ENCODE assay signal across 15 cellular contexts in the genomic region with DNA sequence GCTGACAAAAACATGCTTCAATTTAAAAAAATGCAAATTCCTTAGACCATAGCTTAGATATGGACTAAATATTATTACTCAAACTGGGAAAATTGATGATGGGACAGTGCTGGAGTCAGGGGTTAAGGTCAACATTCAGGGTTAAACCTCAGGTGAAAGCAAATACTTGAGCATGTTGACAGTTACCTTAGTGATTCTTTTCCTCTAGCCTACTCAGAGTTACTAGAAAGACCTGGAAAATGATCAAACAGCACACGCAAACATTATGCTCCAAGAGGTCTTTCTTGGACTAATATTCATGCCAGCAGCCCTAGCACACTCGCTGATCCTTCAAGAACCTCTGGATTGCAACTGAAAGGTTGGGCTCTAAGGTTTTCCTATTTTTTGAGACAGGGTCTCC. TPM values are rescaled to one million over a fixed set of nuclear protein-coding genes. Genes with fewer than 3 reads are reported as not detected.
DNase-seq lines count a peak whose midpoint lies in the region; ATAC-seq, FAIRE-seq and TF ChIP-seq lines count a peak whose summit lies in the region.
"Had no signal": no experiment of that assay in that cellular context is flagged by ENCODE, and none has a peak within 500 bp of the region (broad histone marks: within the 10 kb centered on the region; RNA-seq: fewer than 3 reads in every experiment).

No MANE protein-coding gene starts in this region.

- H2AFZ ChIP-seq in HepG2 (ENCODE audit: low read length), result no peak overlapping the region

- 17% methylated on average over 2 of the region's 2 CpGs for WGBS in HepG2 (ENCODE audit: low lambda C conversion rate)
- WGBS in right lobe of liver (ENCODE audit: insufficient coverage, low coverage, low lambda C conversion rate, missing lambda C conversion rate), result 40% methylated on average over 2 of the region's 2 CpGs
- 74% methylated on average over 2 of the region's 2 CpGs for WGBS in right cardiac atrium

- H3K36me3 ChIP-seq in HepG2 (replicated peaks in 1 of 2; ENCODE audit: control insufficient read depth in 1 of 2, insufficient read depth in 2 of 2, low read length in 2 of 2) (no peaks in the 10 kb centered on the region), right lobe of liver (no peaks in the 10 kb centered on the region), gastrocnemius medialis (no peaks in the 10 kb centered on the region)

- H3K4me2 ChIP-seq in HepG2 (ENCODE audit: low read depth, low read length), result no peak overlapping the region

- H3K4me3 ChIP-seq in HepG2 (replicated peaks in 1 of 3; ENCODE audit: insufficient read depth in 1 of 3, low read depth in 2 of 3, low read length in 3 of 3), result no peak overlapping the region
- no peak overlapping the region for H3K4me3 ChIP-seq in right lobe of liver
- H3K4me3 ChIP-seq in right cardiac atrium (ENCODE audit: low read length), result no peak overlapping the region
- H3K4me3 ChIP-seq in gastrocnemius medialis, result no peak overlapping the region

- DNase-seq in HepG2 (ENCODE audit: low spot score) (peak; percentile 16), right lobe of liver (no peak), right cardiac atrium (no peak), gastrocnemius medialis (no peak), NCI-H774 (lab: John Stamatoyannopoulos, UW) (no peak), hippocampal formation (lab: John Stamatoyannopoulos, UW) (no peak)
- DNase-seq: activated CD8-positive, alpha-beta T cell treated with anti-CD3 and anti-CD28 coated beads for 36 hours; cortex of kidney; GDM1; NCI-H187; NCI-H526; PC-3 had no signal

- no peak overlapping the region for H3K9ac ChIP-seq in HepG2 (ENCODE audit: insufficient read depth, low read depth, low read length)

- H3K27me3 ChIP-seq in HepG2 (ENCODE audit: control insufficient read depth in 1 of 2, insufficient read depth in 2 of 2, low read length in 2 of 2) (peaks cover 0 to 1% of the 10 kb centered on the region in 2 experiments; a peak in 1 of 5 replicates), right lobe of liver (no peaks in the 10 kb centered on the region), right cardiac atrium (ENCODE audit: control insufficient read depth, insufficient read depth) (no peaks in the 10 kb centered on the region), gastrocnemius medialis (no peaks in the 10 kb centered on the region)

- H3K27ac ChIP-seq in HepG2 (ENCODE audit: extremely low read length, insufficient read depth, low read length) (no peak overlapping the region), right lobe of liver (peak overlapping the region in 1 of 3 donors; percentile 8), right cardiac atrium (ENCODE audit: low read length) (peak overlapping the region; percentile 38), gastrocnemius medialis (peak overlapping the region; percentile 14 to 75 (median 71))

- no peaks in the 10 kb centered on the region for H3K9me3 ChIP-seq in HepG2 (ENCODE audit: low read length)
- no peaks in the 10 kb centered on the region for H3K9me3 ChIP-seq in right lobe of liver
- H3K9me3 ChIP-seq in right cardiac atrium (ENCODE audit: control insufficient read depth, low read length), result no peaks in the 10 kb centered on the region
- no peaks in the 10 kb centered on the region for H3K9me3 ChIP-seq in gastrocnemius medialis

- no peaks in the 10 kb centered on the region for H4K20me1 ChIP-seq in HepG2 (ENCODE audit: insufficient read depth, low read length)

- no TSS peak for BruUV-seq in HepG2 (replicated peaks; lab: Mats Ljungman, UMichigan)

- TF ChIP-seq POLR2A in HepG2 (IDR thresholded peaks at IDR 0.05; ENCODE audit: insufficient read depth in 1 of 2, low read depth in 2 of 2, low read length in 2 of 2), result no peak
- TF ChIP-seq POLR2A in right lobe of liver (IDR thresholded peaks at IDR 0.05), result no peak
- TF ChIP-seq POLR2A in gastrocnemius medialis (IDR thresholded peaks at IDR 0.05), result no peak

- no peak for FAIRE-seq in HepG2 (lab: Jason Lieb, UNC)

- in situ Hi-C loops in HepG2 (cut with HindIII; ENCODE audit: extremely low pct_ligation_motif_present, low pct_unique_long_range_greater_than_20kb), result no loop called here
- in situ Hi-C loops in gastrocnemius medialis (cut with MboI; ENCODE audit: low sequenced_read_pairs in 4 of 4), result no loop called here

- ATAC-seq in HepG2 (no peak), right lobe of liver (no peak), right cardiac atrium (no peak), gastrocnemius medialis (no peak), GM21367 (IDR thresholded peaks at IDR 0.05; ENCODE audit: unreplicated experiment) (no peak), GM18870 (IDR thresholded peaks at IDR 0.05; ENCODE audit: unreplicated experiment) (no peak)
- ATAC-seq: activated CD8-positive, alpha-beta T cell treated with anti-CD3 and anti-CD28 coated beads for 36 hours; PC-3 had no signal

- POLR2A ChIA-PET in HepG2 (lab: Yijun Ruan, JAX), result interaction anchor here (1.2 to 1.4 kb wide), 2 partner anchors 18 to 21 kb away, joined by 4 to 7 read pairs; no protein-coding TSS in a partner anchor

- intact Hi-C loops in HepG2 (cut with micrococcal nuclease; ENCODE audit: unreplicated experiment), result no loop called here
- intact Hi-C loops in right lobe of liver (cut with DNase I), result no loop called here
- intact Hi-C loops in right cardiac atrium (cut with DNase I), result no loop called here
- intact Hi-C loops in gastrocnemius medialis (cut with DNase I; ENCODE audit: low total_unique reads), result no loop called here

- H3K79me2 ChIP-seq in HepG2 (ENCODE audit: insufficient read depth, low read length), result no peaks in the 10 kb centered on the region

- H3K4me1 ChIP-seq in HepG2 (ENCODE audit: insufficient read depth, low read length), result peaks cover 38% of the 10 kb centered on the region
- H3K4me1 ChIP-seq in right lobe of liver, result no peaks in the 10 kb centered on the region
- peaks cover 26% of the 10 kb centered on the region for H3K4me1 ChIP-seq in right cardiac atrium (ENCODE audit: control insufficient read depth, insufficient read depth, low read length)
- peaks cover 8 to 25% of the 10 kb centered on the region in 2 donors for H3K4me1 ChIP-seq in gastrocnemius medialis

- TF ChIP-seq CTCF in HepG2 (CRISPR knock-in tag; IDR thresholded peaks at IDR 0.05) (no peak), right lobe of liver (IDR thresholded peaks at IDR 0.05) (no peak), gastrocnemius medialis (IDR thresholded peaks at IDR 0.05 in 4 of 5, conservative IDR thresholded peaks at IDR 0.05 in 1 of 5) (no peak)

- TF ChIP-seq RAD21 in HepG2 (CRISPR knock-in tag; IDR thresholded peaks at IDR 0.05), result no peak

- TF ChIP-seq EP300 in HepG2 (IDR thresholded peaks at IDR 0.05; ENCODE audit: low read depth in 2 of 2, low read length in 2 of 2), result no peak
- TF ChIP-seq EP300 in HepG2 (CRISPR knock-in tag; IDR thresholded peaks at IDR 0.05; ENCODE audit: borderline replicate concordance), result no peak

- CTCF ChIA-PET in HepG2 (lab: Yijun Ruan, JAX; ENCODE audit: low intra/inter-chr PET ratio, low total read pairs), result no interaction called here

RNA-seq across cellular contexts. Expression of a gene that starts 10.8 kb away (rescaled TPM):
- total RNA-seq in HepG2 (2016; rRNA removed; fragmentation: Illumina TruSeq; extraction: Trizol), result 0.32 and 1.1 TPM in 2 replicates
- total RNA-seq in HepG2 (2016; cell fraction: cytosol; rRNA removed; fragmentation: Illumina TruSeq; extraction: Trizol; ENCODE audit: low read depth), result 0.30 TPM in 1 of 2 replicates, not detected in the other
- 0.46 and 0.52 TPM in 2 replicates for total RNA-seq in HepG2 (2016; cell fraction: insoluble cytoplasmic fraction; rRNA removed; fragmentation: Illumina TruSeq; extraction: Trizol)
- not detected in 2 replicates for total RNA-seq in HepG2 (2016; cell fraction: membrane; rRNA removed; fragmentation: Illumina TruSeq; extraction: Trizol)
- total RNA-seq in HepG2 (2016; cell fraction: nucleus; rRNA removed; fragmentation: Illumina TruSeq; extraction: Trizol), result 0.93 and 0.94 TPM in 2 replicates
- 1.3 and 1.6 TPM in 2 replicates for polyA plus RNA-seq in HepG2 (2011; rRNA removed)
- polyA plus RNA-seq in HepG2 (2011; cell fraction: cytosol; rRNA removed), result 0.96 and 1.2 TPM in 2 replicates
- polyA plus RNA-seq in HepG2 (2011; cell fraction: nucleus; rRNA removed), result 0.83 and 1.3 TPM in 2 replicates
- 0.36 and 0.42 TPM in 2 replicates for polyA plus RNA-seq in HepG2 (2012)
- 0.14 and 0.24 TPM in 2 replicates for polyA plus RNA-seq in HepG2 (2016; cell fraction: cytosol; fragmentation: Illumina TruSeq; extraction: Trizol; ENCODE audit: low read depth)
- polyA plus RNA-seq in HepG2 (2016; cell fraction: insoluble cytoplasmic fraction; fragmentation: Illumina TruSeq; extraction: Trizol; ENCODE audit: low read depth), result 0.52 and 0.59 TPM in 2 replicates
- polyA plus RNA-seq in HepG2 (2016; cell fraction: membrane; fragmentation: Illumina TruSeq; extraction: Trizol; ENCODE audit: low read depth), result 0.27 and 0.38 TPM in 2 replicates
- 1.6 and 1.9 TPM in 2 replicates for polyA plus RNA-seq in HepG2 (2016; cell fraction: nucleus; fragmentation: Illumina TruSeq; extraction: Trizol; ENCODE audit: insufficient read depth, low read depth)
- polyA minus RNA-seq in HepG2 (2011; rRNA and poly(A)+ RNA removed; ENCODE audit: low replicate concordance), result 0.62 and 1.8 TPM in 2 replicates
- polyA minus RNA-seq in HepG2 (2011; cell fraction: cytosol; rRNA and poly(A)+ RNA removed), result 0.53 and 1.3 TPM in 2 replicates
- not detected in 2 replicates for polyA minus RNA-seq in HepG2 (2011; cell fraction: nucleus; rRNA and poly(A)+ RNA removed)
- 100 to 1,000 TPM in 5 of 6 experiments, 10 to 100 TPM in 1; 46.2 to 347 (median 163) TPM for total RNA-seq in right lobe of liver
- total RNA-seq in right cardiac atrium, result 100 to 1,000 TPM; 813 to 983 (median 905) TPM
- polyA plus RNA-seq in right cardiac atrium, result 809 TPM
- total RNA-seq in gastrocnemius medialis, result 100 to 1,000 TPM; 117 to 241 (median 152) TPM
- total RNA-seq: activated CD8-positive, alpha-beta T cell treated with anti-CD3 and anti-CD28 coated beads for 36 hours; activated T-helper 2 cell treated with anti-CD3 and anti-CD28 coated beads, Interferon-gamma antibody, Interleukin-2, Interleukin-4, amounts not matched to agents 10 μg/mL and 5 μg/mL and 100 μg/mL, durations not matched to agents 14 hours and 24 hours and 36 hours; PC-3 had no signal

Comparison
In these comparisons a context has a peak if more than half of its experiments do, and no peak if none do; other contexts are left out.
1. RNA of a gene that starts 10.8 kb away (total RNA-seq): 813 to 983 TPM in right cardiac atrium, 117 to 241 TPM in gastrocnemius medialis and 46.2 to 347 TPM in right lobe of liver; 0.30 to 1.1 TPM in HepG2; every median in the first group is over 10 times any median in the second.